ENCODE assay signal across 22 cellular contexts in genomic region chr4:137471895-137472294, GRCh38.
DNase-seq lines count a peak whose midpoint lies in the region; ATAC-seq, FAIRE-seq and TF ChIP-seq lines count a peak whose summit lies in the region.
"Had no signal": no experiment of that assay in that cellular context is flagged by ENCODE, and none has a peak within 500 bp of the region (broad histone marks: within the 10 kb centered on the region; RNA-seq: fewer than 3 reads in every experiment).

No MANE protein-coding gene starts in this region.

- no peaks in the 10 kb centered on the region for H4K20me1 ChIP-seq in HCT116 (ENCODE audit: insufficient read depth)
- H4K20me1 ChIP-seq in fibroblast of lung (ENCODE audit: control insufficient read depth, extremely low read depth, insufficient read depth, low read length) = no peaks in the 10 kb centered on the region

- no TSS peak for BruUV-seq in HCT116 (replicated peaks; lab: Mats Ljungman, UMichigan)

- no peak for TF ChIP-seq RAD21 in HCT116 (IDR thresholded peaks at IDR 0.05; ENCODE audit: low read depth)

- H3K4me3 ChIP-seq in ACC112 (ENCODE audit: low read depth, low read length) (no peak overlapping the region), HCT116 (replicated peaks in 1 of 2; ENCODE audit: low read depth in 1 of 2, low read length in 2 of 2) (no peak overlapping the region), fibroblast of lung (replicated peaks in 1 of 4; ENCODE audit: control extremely low read depth in 1 of 4, insufficient read depth in 1 of 4, low read depth in 3 of 4, low read length in 4 of 4) (no peak overlapping the region)
- H3K4me3 ChIP-seq: hepatocyte, pancreas, right lobe of liver had no signal

- RAD21 ChIA-PET in HCT116 (lab: Charles Lee; ENCODE audit: low non-redundant PET in 1 of 2, low total read pairs in 2 of 2, uncharacterized antibody in 2 of 2, unreplicated experiment in 2 of 2) = no interaction called here

- H3K9ac ChIP-seq in HCT116 (ENCODE audit: low read length) = no peak overlapping the region
- H3K9ac ChIP-seq in fibroblast of lung (ENCODE audit: insufficient read depth, low read length) = no peak overlapping the region

- H3K4me1 ChIP-seq in ACC112 (ENCODE audit: control insufficient read depth, insufficient read depth, low read length, unreplicated experiment) (peaks cover 19% of the 10 kb centered on the region), HCT116 (ENCODE audit: control insufficient read depth in 1 of 2, insufficient read depth in 2 of 2, low read length in 2 of 2) (peaks cover 0 to 4% of the 10 kb centered on the region in 2 experiments; a peak in 1 of 4 replicates), fibroblast of lung (ENCODE audit: control insufficient read depth, extremely low read depth, insufficient read depth, low read length) (peaks cover 2% of the 10 kb centered on the region)
- H3K4me1 ChIP-seq: pancreas, right lobe of liver had no signal

- intact Hi-C loops in HCT116 (cut with micrococcal nuclease) = no loop called here

- H3K27me3 ChIP-seq in ACC112 (ENCODE audit: insufficient read depth, low read length) (no peaks in the 10 kb centered on the region), HCT116 (ENCODE audit: insufficient read depth, low read length) (no peaks in the 10 kb centered on the region), fibroblast of lung (ENCODE audit: control insufficient read depth, insufficient read depth, low read length) (no peaks in the 10 kb centered on the region)
- H3K27me3 ChIP-seq: hepatocyte, pancreas, right lobe of liver had no signal

- no peak for FAIRE-seq in D721Med (lab: Jason Lieb, UNC)
- FAIRE-seq: pancreas had no signal

- DNase-seq in HCT116 (ENCODE audit: low read depth, low spot score) = no peak
- peak; percentile 78 for DNase-seq in NCI-H748 treated with DMSO at 0.1 percent for 48 hours (lab: John Stamatoyannopoulos, UW)
- DNase-seq in fibroblast of lung (ENCODE audit: low read depth in 2 of 2) = peak; percentile 26 to 51
- DNase-seq in effector CD4-positive, alpha-beta T cell = no peak
- no peak for DNase-seq in T-helper 9 cell
- DNase-seq in D721Med (ENCODE audit: insufficient read length, low spot score) = no peak
- DNase-seq: ACHN; activated CD4-positive, alpha-beta T cell treated with anti-CD3 and anti-CD28 coated beads for 1 hour; activated naive CD8-positive, alpha-beta T cell treated with anti-CD3 and anti-CD28 coated beads, Interleukin-2, amount 10 ng/mL, durations not matched to agents 7 days and 5 days; CD4-positive, alpha-beta memory T cell; islet precursor cell; Kasumi-1; mesendoderm; natural killer cell; NCI-H446; pancreas; right lobe of liver; stimulated activated naive CD8-positive, alpha-beta T cell treated with anti-CD3 and anti-CD28 coated beads, Interleukin-15, Interleukin-2, amounts not matched to agents 100 U/mL and 50 U/mL, for 24 hours; T1000 had no signal

- TF ChIP-seq CTCF in HCT116 (IDR thresholded peaks at IDR 0.05 in 2 of 3, conservative IDR thresholded peaks at IDR 0.05 in 1 of 3; ENCODE audit: borderline replicate concordance in 1 of 3, insufficient read depth in 1 of 3, low read depth in 2 of 3, low read length in 2 of 3) (no peak), fibroblast of lung (conservative IDR thresholded peaks at IDR 0.05 in 1 of 2, IDR thresholded peaks at IDR 0.05 in 1 of 2; ENCODE audit: low read depth in 1 of 2, low read length in 2 of 2) (no peak), D721Med (IDR thresholded peaks at IDR 0.05; ENCODE audit: insufficient read depth, missing control alignments) (no peak)

- no peak for TF ChIP-seq POLR2A in HCT116 (IDR thresholded peaks at IDR 0.05; ENCODE audit: borderline replicate concordance, extremely low read depth, insufficient read depth, insufficient read length)

- POLR2A ChIA-PET in HCT116 (lab: Charles Lee) = no interaction called here

- no peaks in the 10 kb centered on the region for H3K36me3 ChIP-seq in ACC112 (ENCODE audit: insufficient read depth, low read length)
- H3K36me3 ChIP-seq in HCT116 (ENCODE audit: control insufficient read depth in 1 of 2, insufficient read depth in 2 of 2, low read length in 2 of 2) = no peaks in the 10 kb centered on the region
- no peaks in the 10 kb centered on the region for H3K36me3 ChIP-seq in fibroblast of lung (ENCODE audit: control insufficient read depth, insufficient read depth, low read length)
- H3K36me3 ChIP-seq: pancreas, right lobe of liver had no signal

- H3K79me2 ChIP-seq in ACC112 (ENCODE audit: control insufficient read depth, insufficient read depth, low read length, unreplicated experiment) = no peaks in the 10 kb centered on the region
- H3K79me2 ChIP-seq in HCT116 (ENCODE audit: insufficient read depth, low read length) = no peaks in the 10 kb centered on the region
- H3K79me2 ChIP-seq in fibroblast of lung (ENCODE audit: control insufficient read depth, insufficient read depth, low read length) = no peaks in the 10 kb centered on the region
- H3K79me2 ChIP-seq: hepatocyte had no signal

- H3K27ac ChIP-seq in ACC112 (ENCODE audit: low read depth, low read length) = peak overlapping the region; percentile 35; the same call in 1 of the 2 replicates
- no peak overlapping the region for H3K27ac ChIP-seq in HCT116 (ENCODE audit: low read depth, low read length)
- no peak overlapping the region for H3K27ac ChIP-seq in fibroblast of lung (ENCODE audit: insufficient read depth, low read length)
- H3K27ac ChIP-seq: hepatocyte, pancreas, right lobe of liver had no signal

- H3K4me2 ChIP-seq in HCT116 (ENCODE audit: low read length) (no peak overlapping the region), fibroblast of lung (ENCODE audit: extremely low read depth, insufficient read depth, low read length) (no peak overlapping the region)
- H3K4me2 ChIP-seq: hepatocyte had no signal

- CTCF ChIA-PET in HCT116 (lab: Charles Lee) = no interaction called here

- H2AFZ ChIP-seq in ACC112 (ENCODE audit: low read length, unreplicated experiment) (no peak overlapping the region), HCT116 (ENCODE audit: low read depth, low read length, poor library complexity, severe bottlenecking) (no peak overlapping the region), fibroblast of lung (ENCODE audit: low read length) (no peak overlapping the region)
- H2AFZ ChIP-seq: hepatocyte had no signal

- H3K9me3 ChIP-seq in HCT116 (ENCODE audit: control insufficient read depth in 1 of 2, insufficient read depth in 1 of 2, low read depth in 1 of 2, low read length in 2 of 2) (no peaks in the 10 kb centered on the region), fibroblast of lung (ENCODE audit: control insufficient read depth, insufficient read depth, low read depth, low read length) (no peaks in the 10 kb centered on the region)
- H3K9me3 ChIP-seq: pancreas, right lobe of liver had no signal

- H3K9me2 ChIP-seq in HCT116 (ENCODE audit: insufficient read depth) = no peaks in the 10 kb centered on the region

- ATAC-seq in HCT116 (no peak), GM21390 (IDR thresholded peaks at IDR 0.05; ENCODE audit: unreplicated experiment) (no peak)
- ATAC-seq: natural killer cell; pancreas; right lobe of liver; stimulated activated naive CD8-positive, alpha-beta T cell treated with anti-CD3 and anti-CD28 coated beads, Interleukin-15, Interleukin-2, amounts not matched to agents 100 U/mL and 50 U/mL, for 24 hours had no signal

TF ChIP-seq in HCT116, 20 proteins besides CTCF, POLR2A, EP300 and RAD21:
- TF ChIP-seq ATF3 (IDR thresholded peaks at IDR 0.05) (no peak), EZH2phosphoT487 (IDR thresholded peaks at IDR 0.05; ENCODE audit: borderline replicate concordance) (no peak), FOSL1 (IDR thresholded peaks at IDR 0.05; ENCODE audit: low read depth) (0 out of 2 replicates have a peak, but pooled peaks have one; percentile 14)

Comparison
In these comparisons a context has a peak if more than half of its experiments do, and no peak if none do; other contexts are left out.
1. DNase-seq: peak in NCI-H748 treated with DMSO at 0.1 percent for 48 hours (single experiment) and fibroblast of lung (2 of 2); none in HCT116 (single experiment), effector CD4-positive, alpha-beta T cell (single experiment), T-helper 9 cell (single experiment) and D721Med (single experiment).